ENCODE assay signal across 24 cellular contexts in the genomic region with DNA sequence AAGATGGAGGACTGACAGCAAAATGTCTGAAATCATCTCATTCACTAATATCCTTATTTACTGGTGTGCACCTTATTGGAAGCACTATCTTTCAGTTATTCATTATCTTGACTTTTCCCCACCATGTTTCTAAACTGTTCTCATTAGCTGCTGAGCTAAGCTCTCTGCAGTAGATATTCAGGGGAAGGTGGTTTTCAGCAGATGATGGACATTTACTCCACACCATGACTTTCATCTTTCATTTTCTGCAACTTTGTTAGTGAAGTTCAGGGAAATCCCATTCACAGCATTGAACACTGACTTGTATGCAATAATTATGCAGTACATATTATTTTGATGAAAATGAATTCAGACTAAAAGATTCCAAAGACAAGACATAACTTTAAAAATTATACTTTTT.
DNase-seq lines count a peak whose midpoint lies in the region; ATAC-seq, FAIRE-seq and TF ChIP-seq lines count a peak whose summit lies in the region.
"Had no signal": no experiment of that assay in that cellular context is flagged by ENCODE, and none has a peak within 500 bp of the region (broad histone marks: within the 10 kb centered on the region; RNA-seq: fewer than 3 reads in every experiment).

No MANE protein-coding gene starts in this region.

- RAD21 ChIA-PET in GM12878 (lab: Charles Lee; ENCODE audit: unreplicated experiment), result no interaction called here

- TF ChIP-seq CTCF in MM.1S (IDR thresholded peaks at IDR 0.05; ENCODE audit: low read length) (no peak), GM12878 (IDR thresholded peaks at IDR 0.05 in 2 of 3, conservative IDR thresholded peaks at IDR 0.05 in 1 of 3; ENCODE audit: control insufficient read depth in 2 of 3, extremely low read depth in 1 of 3, insufficient read depth in 1 of 3, low read depth in 3 of 3, low read length in 3 of 3) (no peak)

- SMC1A ChIA-PET in GM12878 (lab: Charles Lee; ENCODE audit: uncharacterized antibody, unreplicated experiment), result no interaction called here

- H3K4me3 ChIP-seq in MM.1S (ENCODE audit: low read length), result no peak overlapping the region
- H3K4me3 ChIP-seq in GM12878, result no peak overlapping the region
- H3K4me3 ChIP-seq: BLaER1 had no signal

- H3K4me1 ChIP-seq in MM.1S (ENCODE audit: low read length) (no peaks in the 10 kb centered on the region), GM12878 (ENCODE audit: control insufficient read depth, insufficient read depth, low read length) (no peaks in the 10 kb centered on the region)
- H3K4me1 ChIP-seq: BE2C, BLaER1 had no signal

- no peaks in the 10 kb centered on the region for H3K9me2 ChIP-seq in MM.1S (replicated peaks; ENCODE audit: insufficient read depth, low read length)

- intact Hi-C loops in GM12878 (cut with micrococcal nuclease; ENCODE audit: unreplicated experiment), result no loop called here
- intact Hi-C loops in left ventricle myocardium superior (cut with micrococcal nuclease), result no loop called here

- ATAC-seq in GM12878 (peak; percentile 74), left ventricle myocardium superior (no peak), HG03342 (IDR thresholded peaks at IDR 0.05; ENCODE audit: unreplicated experiment) (no peak)

- H3K4me2 ChIP-seq in MM.1S (ENCODE audit: low read depth, low read length), result no peak overlapping the region
- H3K4me2 ChIP-seq in GM12878 (ENCODE audit: control insufficient read depth, insufficient read depth), result no peak overlapping the region
- H3K4me2 ChIP-seq: BLaER1 had no signal

- in situ Hi-C loops in GM12878 (cut with MboI), result no loop called here

- H4K20me1 ChIP-seq in MM.1S (ENCODE audit: insufficient read depth, low read length) (no peaks in the 10 kb centered on the region), GM12878 (ENCODE audit: control insufficient read depth, insufficient read depth) (no peaks in the 10 kb centered on the region)
- H4K20me1 ChIP-seq: BLaER1 had no signal

- H2AFZ ChIP-seq in MM.1S (ENCODE audit: low read length), result no peak overlapping the region
- no peak overlapping the region for H2AFZ ChIP-seq in GM12878 (ENCODE audit: control insufficient read depth, low read depth, low read length)

- TF ChIP-seq POLR2A in GM12878 (IDR thresholded peaks at IDR 0.05; ENCODE audit: low read depth, low read length), result no peak

- H3K36me3 ChIP-seq in MM.1S (replicated peaks; ENCODE audit: insufficient read depth, low read length) (no peaks in the 10 kb centered on the region), GM12878 (ENCODE audit: control insufficient read depth in 2 of 2, insufficient read depth in 2 of 2, low read length in 1 of 2) (no peaks in the 10 kb centered on the region)
- H3K36me3 ChIP-seq: BE2C, BLaER1 had no signal

- H3F3A ChIP-seq in MM.1S (ENCODE audit: insufficient read depth, low read length), result no peaks in the 10 kb centered on the region; the same call in 1 of the 2 replicates

- CTCF ChIA-PET in GM12878 (lab: Yijun Ruan, JAX), result no interaction called here

- H3K27ac ChIP-seq in MM.1S (ENCODE audit: low read length) (no peak overlapping the region), GM12878 (ENCODE audit: control insufficient read depth, insufficient read depth) (no peak overlapping the region)
- H3K27ac ChIP-seq: BLaER1 had no signal

- no peak for TF ChIP-seq RAD21 in GM12878 (IDR thresholded peaks at IDR 0.05; ENCODE audit: insufficient read depth, low read depth, low read length)

- H3K9me3 ChIP-seq in MM.1S (replicated peaks; ENCODE audit: insufficient read depth, low read length) (no peaks in the 10 kb centered on the region), GM12878 (replicated peaks; ENCODE audit: control insufficient read depth, insufficient read depth, low read length) (no peaks in the 10 kb centered on the region)
- H3K9me3 ChIP-seq: BLaER1 had no signal

- no peaks in the 10 kb centered on the region for H3K27me3 ChIP-seq in MM.1S (replicated peaks; ENCODE audit: insufficient read depth, low read length)
- no peaks in the 10 kb centered on the region for H3K27me3 ChIP-seq in GM12878 (replicated peaks in 1 of 2; ENCODE audit: control insufficient read depth in 2 of 2, insufficient read depth in 2 of 2, low read length in 1 of 2)
- H3K27me3 ChIP-seq: BE2C, BLaER1 had no signal

- peak; percentile 55 for DNase-seq in MM.1S
- DNase-seq in GM12878 (ENCODE audit: low read depth, low spot score), result no peak
- DNase-seq in activated T-cell treated with anti-CD3 and anti-CD28 coated beads, Interleukin-2, amount 50 U/mL, for 1 hour, result no peak
- DNase-seq in left ventricle myocardium superior, result no peak
- DNase-seq: 8988T; ACHN; BE2C; C1 segment of cervical spinal cord; CD4-positive, alpha-beta memory T cell; CD4-positive, CD25-positive, alpha-beta regulatory T cell; CD8-positive, alpha-beta memory T cell; COR-L47; DMS 273 treated with DMSO at 0.1 percent for 48 hours; DMS153; DMS53; DMS79; DND-41; EL; GDM1 had no signal

- no peak for FAIRE-seq in GM12878 (lab: Jason Lieb, UNC)
- FAIRE-seq: A204.1, GM12891, GM19239 had no signal

- H3K79me2 ChIP-seq in MM.1S (ENCODE audit: low read length) (no peaks in the 10 kb centered on the region), GM12878 (ENCODE audit: control insufficient read depth, insufficient read depth, low read length) (no peaks in the 10 kb centered on the region)

- no peak for TF ChIP-seq EP300 in GM12878 (IDR thresholded peaks at IDR 0.05; ENCODE audit: borderline replicate concordance in 1 of 2, control insufficient read depth in 1 of 2, low read depth in 2 of 2, low read length in 2 of 2)

- H3K9ac ChIP-seq in MM.1S (ENCODE audit: low read length) (no peak overlapping the region), GM12878 (ENCODE audit: control insufficient read depth, insufficient read depth, low read length) (no peak overlapping the region)
- H3K9ac ChIP-seq: BLaER1 had no signal

- no TSS peak for BruUV-seq in GM12878 (replicated peaks; lab: Mats Ljungman, UMichigan)

- POLR2A ChIA-PET in GM12878 (lab: Charles Lee), result no interaction called here

TF ChIP-seq in GM12878, 131 proteins besides CTCF, POLR2A, EP300 and RAD21:
- TF ChIP-seq, protein P1, sequence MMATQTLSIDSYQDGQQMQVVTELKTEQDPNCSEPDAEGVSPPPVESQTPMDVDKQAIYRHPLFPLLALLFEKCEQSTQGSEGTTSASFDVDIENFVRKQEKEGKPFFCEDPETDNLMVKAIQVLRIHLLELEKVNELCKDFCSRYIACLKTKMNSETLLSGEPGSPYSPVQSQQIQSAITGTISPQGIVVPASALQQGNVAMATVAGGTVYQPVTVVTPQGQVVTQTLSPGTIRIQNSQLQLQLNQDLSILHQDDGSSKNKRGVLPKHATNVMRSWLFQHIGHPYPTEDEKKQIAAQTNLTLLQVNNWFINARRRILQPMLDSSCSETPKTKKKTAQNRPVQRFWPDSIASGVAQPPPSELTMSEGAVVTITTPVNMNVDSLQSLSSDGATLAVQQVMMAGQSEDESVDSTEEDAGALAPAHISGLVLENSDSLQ (IDR thresholded peaks at IDR 0.05), result peak; percentile 51; the same call in 1 of the 2 replicates
- no peak for TF ChIP-seq SP1 (IDR thresholded peaks at IDR 0.05; ENCODE audit: low read depth, low read length)
